11 cellular contexts compared by ENCODE assay signal in the genomic region with DNA sequence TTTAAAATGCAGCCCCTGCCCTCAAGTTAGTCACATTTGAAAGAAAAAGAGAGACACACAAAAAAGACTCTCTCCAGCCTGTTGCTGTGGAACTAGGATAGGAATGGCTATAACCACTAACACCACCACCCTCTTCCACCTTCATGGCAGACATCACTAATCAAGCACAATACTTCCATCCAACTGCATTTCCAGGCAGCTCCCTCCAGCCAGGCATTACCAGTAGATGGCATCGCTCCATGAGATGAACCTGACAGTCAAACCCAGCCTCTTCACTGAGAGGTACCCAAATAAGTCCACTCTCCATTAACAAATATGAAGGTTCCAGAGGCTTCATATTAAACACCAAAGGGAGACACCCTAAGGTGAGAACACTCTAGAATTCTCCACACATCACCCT. TPM values are rescaled to one million over a fixed set of nuclear protein-coding genes. Genes with fewer than 3 reads are reported as not detected.
DNase-seq lines count a peak whose midpoint lies in the region; ATAC-seq and TF ChIP-seq lines count a peak whose summit lies in the region.
"Had no signal": no experiment of that assay in that cellular context is flagged by ENCODE, and none has a peak within 500 bp of the region (broad histone marks: within the 10 kb centered on the region; RNA-seq: fewer than 3 reads in every experiment).

No MANE protein-coding gene starts in this region.

- 100% methylated on average over 1 of the region's 1 CpG for WGBS in GM23248 (ENCODE audit: low coverage in 1 of 2, low lambda C conversion rate in 2 of 2, missing lambda C conversion rate in 2 of 2), 2 experiments

- H3K4me1 ChIP-seq in GM23248 (ENCODE audit: insufficient read depth) (no peaks in the 10 kb centered on the region), OCI-LY7 (ENCODE audit: insufficient read depth, low read length, poor library complexity, severe bottlenecking) (peaks cover 21% of the 10 kb centered on the region), foreskin keratinocyte (no peaks in the 10 kb centered on the region)
- H3K4me1 ChIP-seq: stomach had no signal

- ATAC-seq in foreskin keratinocyte (peak; percentile 20), HG03097 (IDR thresholded peaks at IDR 0.05; ENCODE audit: low FRiP score, unreplicated experiment) (no peak), HG02938 (IDR thresholded peaks at IDR 0.05; ENCODE audit: unreplicated experiment) (no peak)

- no peak overlapping the region for H3K9ac ChIP-seq in GM23248

- H3K4me2 ChIP-seq in GM23248 (ENCODE audit: unreplicated experiment) (no peak overlapping the region), OCI-LY7 (ENCODE audit: low read length) (no peak overlapping the region)

- H3K79me2 ChIP-seq in GM23248 (ENCODE audit: insufficient read depth) = no peaks in the 10 kb centered on the region
- no peaks in the 10 kb centered on the region for H3K79me2 ChIP-seq in OCI-LY7 (ENCODE audit: insufficient read depth, low read depth, low read length)

- no peaks in the 10 kb centered on the region for H3K27me3 ChIP-seq in GM23248 (replicated peaks; ENCODE audit: insufficient read depth)
- no peaks in the 10 kb centered on the region for H3K27me3 ChIP-seq in foreskin keratinocyte
- H3K27me3 ChIP-seq: stomach had no signal

- H3K36me3 ChIP-seq in GM23248 (ENCODE audit: low read depth) (no peaks in the 10 kb centered on the region), OCI-LY7 (ENCODE audit: insufficient read depth, low read length) (peaks cover 90% of the 10 kb centered on the region)

- TF ChIP-seq CTCF in OCI-LY7 (conservative IDR thresholded peaks at IDR 0.05; ENCODE audit: low read length) = peak; percentile 57
- TF ChIP-seq CTCF in foreskin keratinocyte (conservative IDR thresholded peaks at IDR 0.05) = peak; percentile 28

- no peak overlapping the region for H3K4me3 ChIP-seq in GM23248
- H3K4me3 ChIP-seq in OCI-LY7 (ENCODE audit: low read depth, low read length, poor library complexity, severe bottlenecking) = no peak overlapping the region
- H3K4me3 ChIP-seq: coronary artery, stomach had no signal

- POLR2A ChIA-PET in OCI-LY7 (lab: Charles Lee) = no interaction called here

- H4K20me1 ChIP-seq in GM23248 (ENCODE audit: insufficient read depth) (no peaks in the 10 kb centered on the region), OCI-LY7 (ENCODE audit: insufficient read depth, low read length) (no peaks in the 10 kb centered on the region)

- no peaks in the 10 kb centered on the region for H3F3A ChIP-seq in GM23248 (ENCODE audit: insufficient read depth)

- H2AFZ ChIP-seq in GM23248 (no peak overlapping the region), OCI-LY7 (ENCODE audit: low read length) (no peak overlapping the region)

- peak; percentile 3 for DNase-seq in NCI-H1092 treated with DMSO at 0.1 percent for 48 hours (lab: John Stamatoyannopoulos, UW)
- no peak for DNase-seq in NCI-H1092 (lab: John Stamatoyannopoulos, UW)
- peak; percentile 13 for DNase-seq in GM23248
- peak; percentile 33 for DNase-seq in OCI-LY7 (ENCODE audit: low spot score)
- no peak for DNase-seq in foreskin keratinocyte
- DNase-seq in NCI-H446 (lab: John Stamatoyannopoulos, UW) = no peak
- DNase-seq: NCI-H187 treated with DMSO at 0.1 percent for 48 hours, stomach had no signal

- H3K9me3 ChIP-seq in GM23248 (ENCODE audit: low read depth) (no peaks in the 10 kb centered on the region), OCI-LY7 (ENCODE audit: low read length) (no peaks in the 10 kb centered on the region)
- H3K9me3 ChIP-seq: stomach had no signal

- BruUV-seq in OCI-LY7 (replicated peaks; lab: Mats Ljungman, UMichigan) = no TSS peak

- in situ Hi-C loops in GM23248 (cut with MboI) = no loop called here

- H3K27ac ChIP-seq in GM23248 (no peak overlapping the region), OCI-LY7 (ENCODE audit: low read depth, low read length, poor library complexity, severe bottlenecking) (no peak overlapping the region), foreskin keratinocyte (no peak overlapping the region)
- H3K27ac ChIP-seq: coronary artery, stomach had no signal

- CTCF ChIA-PET in OCI-LY7 (lab: Charles Lee; ENCODE audit: unreplicated experiment) = no interaction called here

- H3K9me2 ChIP-seq in GM23248 (ENCODE audit: insufficient read depth) = no peaks in the 10 kb centered on the region
- no peaks in the 10 kb centered on the region for H3K9me2 ChIP-seq in OCI-LY7 (ENCODE audit: insufficient read depth, low read length)

- intact Hi-C loops in OCI-LY7 (cut with micrococcal nuclease; ENCODE audit: unreplicated experiment) = loop anchor here (5.0 kb wide), 1 partner anchor 113 kb away; no protein-coding TSS in a partner anchor

RNA-seq across cellular contexts. Expression of gene SLC8B1, which starts 24.4 kb away (rescaled TPM):
- 5.8 and 6.6 TPM in 2 replicates for total RNA-seq in GM23248 (2014; rRNA removed; shearing (Covaris generic))
- polyA plus RNA-seq in GM23248 (2016; fragmentation: Nextera tagmentation; extraction: Ambion mirVana) = 9.0 and 10.9 TPM in 2 replicates
- total RNA-seq in OCI-LY7 (2014; rRNA removed; shearing (Covaris generic)) = 40.6 and 47.1 TPM in 2 replicates
- total RNA-seq in OCI-LY7 (2022) = 57.2 and 69.1 TPM in 2 replicates
- total RNA-seq in foreskin keratinocyte = 11.7 and 12.3 TPM in 2 replicates
- 9.5 and 11.4 TPM in 2 replicates for polyA plus RNA-seq in foreskin keratinocyte

RNA-seq across cellular contexts. Expression of gene PLBD2, which starts 47.9 kb away (rescaled TPM):
- total RNA-seq in GM23248 (2014; rRNA removed; shearing (Covaris generic)) = 38.5 and 43.6 TPM in 2 replicates
- polyA plus RNA-seq in GM23248 (2016; fragmentation: Nextera tagmentation; extraction: Ambion mirVana) = 58.5 and 64.9 TPM in 2 replicates
- 2.3 and 3.4 TPM in 2 replicates for total RNA-seq in OCI-LY7 (2014; rRNA removed; shearing (Covaris generic))
- 9.1 and 14.4 TPM in 2 replicates for total RNA-seq in OCI-LY7 (2022)
- total RNA-seq in foreskin keratinocyte = 10.0 and 11.7 TPM in 2 replicates
- polyA plus RNA-seq in foreskin keratinocyte = 11.5 and 13.0 TPM in 2 replicates

Comparison
In these comparisons a context has a peak if more than half of its experiments do, and no peak if none do; other contexts are left out.
1. DNase-seq: peak in NCI-H1092 treated with DMSO at 0.1 percent for 48 hours (single experiment), GM23248 (single experiment) and OCI-LY7 (single experiment); none in NCI-H1092 (single experiment), foreskin keratinocyte (0 of 2) and NCI-H446 (0 of 2).